Comparison of ENCODE assay signal across 22 cellular contexts in the genomic region with DNA sequence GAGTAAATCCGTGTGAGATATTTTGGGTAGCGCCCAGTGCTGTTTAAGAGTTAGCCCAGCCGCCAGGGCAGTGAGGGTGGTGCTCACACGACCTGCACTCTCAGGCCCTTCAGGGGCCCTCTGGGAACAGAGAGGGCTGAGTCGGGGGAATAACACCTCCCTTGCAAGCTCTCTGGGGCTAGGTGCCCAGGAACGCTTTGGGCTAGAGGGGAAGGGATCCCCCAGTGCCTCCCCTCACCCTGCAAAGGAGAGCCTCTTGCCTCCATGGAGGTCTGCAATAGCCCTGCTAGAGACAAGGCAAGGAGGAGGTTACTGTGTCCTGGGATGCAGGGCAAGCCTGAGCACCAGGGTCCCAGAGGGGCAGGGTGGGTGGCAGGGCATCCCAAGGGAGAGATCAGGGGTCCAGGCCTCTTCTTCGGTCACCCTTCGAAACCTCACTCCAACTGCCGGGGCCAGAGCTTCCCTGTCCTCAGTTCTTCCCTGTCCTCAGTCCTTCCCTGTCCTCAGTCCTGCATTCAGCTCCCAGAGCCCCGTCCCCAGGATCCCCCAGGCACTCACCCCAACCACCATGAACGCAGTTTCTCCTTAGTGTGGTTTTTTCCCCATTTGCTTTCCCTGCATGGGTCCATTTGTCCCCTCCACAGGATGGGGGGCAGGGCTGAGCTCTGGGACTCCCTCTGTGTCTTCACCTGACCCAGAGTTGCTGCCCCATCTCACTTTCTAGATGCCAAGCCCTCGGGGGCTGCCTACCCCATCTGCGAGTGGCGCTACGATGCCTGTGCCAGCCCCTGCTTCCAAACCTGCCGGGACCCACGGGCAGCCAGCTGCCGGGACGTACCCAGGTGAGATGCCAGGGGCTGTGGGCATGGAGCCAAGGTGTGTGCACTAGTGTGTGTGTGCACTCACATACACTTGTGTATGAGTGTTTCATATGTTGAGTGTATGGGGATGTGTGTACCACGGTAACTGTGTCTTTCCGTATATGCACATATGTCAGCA.
"Had no signal": no experiment of that assay in that cellular context is flagged by ENCODE, and none has a peak within 500 bp of the region (broad histone marks: within the 10 kb centered on the region; RNA-seq: fewer than 3 reads in every experiment).

No MANE protein-coding gene starts in this region.

- H3K27me3 Mint-ChIP-seq: activated naive CD8-positive, alpha-beta T cell treated with anti-CD3 and anti-CD28 coated beads, Interleukin-2, amount 10 ng/mL, durations not matched to agents 7 days and 5 days had no signal

- H3K27ac Mint-ChIP-seq: activated naive CD8-positive, alpha-beta T cell treated with anti-CD3 and anti-CD28 coated beads, Interleukin-2, amount 10 ng/mL, durations not matched to agents 7 days and 5 days; naive B cell; T-cell; T-helper 2 cell treated with Interferon-gamma antibody and Interleukin-4, amounts not matched to agents 5 μg/mL and 100 μg/mL, for 36 hours had no signal

- H3K27ac ChIP-seq: breast epithelium, coronary artery, esophagus squamous epithelium, gastrocnemius medialis, VCaP had no signal

- H3K36me3 Mint-ChIP-seq: activated naive CD8-positive, alpha-beta T cell treated with anti-CD3 and anti-CD28 coated beads, Interleukin-2, amount 10 ng/mL, durations not matched to agents 7 days and 5 days; naive B cell; T-cell had no signal

- H3K4me3 Mint-ChIP-seq: activated naive CD8-positive, alpha-beta T cell treated with anti-CD3 and anti-CD28 coated beads, Interleukin-2, amount 10 ng/mL, durations not matched to agents 7 days and 5 days; central memory CD8-positive, alpha-beta T cell; naive B cell; T-cell; T-helper 2 cell treated with Interferon-gamma antibody and Interleukin-4, amounts not matched to agents 5 μg/mL and 100 μg/mL, for 36 hours had no signal

- H3K36me3 ChIP-seq: breast epithelium, esophagus squamous epithelium, gastrocnemius medialis had no signal

- H3K27me3 ChIP-seq: breast epithelium, gastrocnemius medialis had no signal

- H3K9me3 ChIP-seq: breast epithelium, esophagus squamous epithelium, gastrocnemius medialis, mucosa of descending colon had no signal

- DNase-seq: activated CD4-positive, alpha-beta T cell treated with anti-CD3 and anti-CD28 coated beads, Interleukin-2, amount 50 U/mL, for 4 hours; activated naive CD4-positive, alpha-beta T cell; activated naive CD8-positive, alpha-beta T cell treated with anti-CD3 and anti-CD28 coated beads, Interleukin-2, amount 10 ng/mL, durations not matched to agents 7 days and 5 days; activated T-cell treated with anti-CD3 and anti-CD28 coated beads, Interleukin-2, amount 50 U/mL, for 1 hour; amniotic stem cell; esophagus squamous epithelium; gastrocnemius medialis; hippocampal formation; left colon; mesendoderm; mucosa of descending colon; naive B cell; stimulated activated CD4-positive, alpha-beta T cell treated with anti-CD3 and anti-CD28 coated beads, Interleukin-4, amount 100 ng/mL, for 1 hour; stimulated activated naive CD4-positive, alpha-beta T cell treated with Interleukin-2 at 50 U/mL for 16 hours; T-cell had no signal

- H3K4me1 ChIP-seq: breast epithelium, esophagus squamous epithelium had no signal

- H3K4me1 Mint-ChIP-seq: activated naive CD8-positive, alpha-beta T cell treated with anti-CD3 and anti-CD28 coated beads, Interleukin-2, amount 10 ng/mL, durations not matched to agents 7 days and 5 days; central memory CD8-positive, alpha-beta T cell; T-cell had no signal

- ATAC-seq: activated CD4-positive, CD25-positive, alpha-beta regulatory T cell treated with anti-CD3 and anti-CD28 coated beads, Interleukin-2, amount 50 U/mL, for 24 hours; gastrocnemius medialis; left colon; mucosa of descending colon; SK-N-SH treated with all-trans-retinoic acid at 6 μM for 48 hours; T-cell had no signal

- H3K9me3 Mint-ChIP-seq: activated naive CD8-positive, alpha-beta T cell treated with anti-CD3 and anti-CD28 coated beads, Interleukin-2, amount 10 ng/mL, durations not matched to agents 7 days and 5 days; central memory CD8-positive, alpha-beta T cell; T-cell; T-helper 2 cell treated with Interferon-gamma antibody and Interleukin-4, amounts not matched to agents 5 μg/mL and 100 μg/mL, for 36 hours had no signal

- H3K4me3 ChIP-seq: breast epithelium, coronary artery, esophagus squamous epithelium, gastrocnemius medialis, mucosa of descending colon had no signal
